ENCODE assay signal across 8 cellular contexts in genomic region chr2:41727711-41728110, GRCh38.
"Had no signal": no experiment of that assay in that cellular context is flagged by ENCODE, and none has a peak within 500 bp of the region (broad histone marks: within the 10 kb centered on the region; RNA-seq: fewer than 3 reads in every experiment).

No MANE protein-coding gene starts in this region.

- FAIRE-seq: H1, H54, HTR-8/SVneo, K562 had no signal

- H3K9me3 Mint-ChIP-seq: GM23338, H9 had no signal

- ATAC-seq: GM23338, K562 had no signal

- H3K27ac Mint-ChIP-seq: GM23338, H9 had no signal

- DNase-seq: H9, HCEC 1CT, IMR-90 had no signal

- H3K4me3 ChIP-seq: GM23338, K562 had no signal

- H3K4me3 Mint-ChIP-seq: GM23338, H9 had no signal
